Comparison of ENCODE assay signal across 7 cellular contexts in the genomic region with DNA sequence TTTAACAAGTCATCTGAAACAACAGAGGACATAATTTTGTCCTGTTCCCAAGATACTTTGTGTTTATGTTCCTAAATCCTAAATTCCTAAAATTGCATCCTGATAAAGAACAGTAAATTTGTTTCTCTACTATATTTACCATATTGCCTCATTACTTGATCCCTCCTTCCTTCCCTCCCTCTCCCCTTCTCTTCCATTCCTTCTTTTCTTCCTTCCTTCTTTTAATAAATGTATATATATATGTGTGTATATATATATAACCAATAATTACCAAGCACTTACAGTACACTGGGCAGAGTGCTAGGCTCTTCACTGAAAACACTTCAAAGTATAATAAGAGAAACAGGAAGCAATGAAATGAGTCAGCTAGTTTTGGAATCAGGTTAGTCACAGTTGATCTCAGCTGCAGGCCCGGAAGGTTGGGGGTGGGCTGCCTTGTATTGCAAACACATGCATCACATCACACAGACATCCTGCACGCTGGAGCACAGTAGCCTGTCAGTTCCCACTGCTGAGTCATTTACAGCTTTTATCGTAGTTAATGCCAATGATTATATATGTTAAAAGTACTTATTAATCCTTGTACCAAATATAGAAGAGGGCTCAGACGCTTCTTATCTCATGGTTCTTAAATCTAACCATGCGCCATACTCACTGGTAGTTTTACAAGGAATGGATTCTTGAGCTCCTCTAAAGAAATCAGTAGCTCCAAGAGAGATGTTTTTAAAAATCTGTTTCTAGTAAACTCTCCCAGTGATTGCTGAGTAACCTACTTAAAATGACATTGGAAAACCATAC.
DNase-seq lines count a peak whose midpoint lies in the region; ATAC-seq, FAIRE-seq and TF ChIP-seq lines count a peak whose summit lies in the region.

No MANE protein-coding gene starts in this region.

- H3K4me3 Mint-ChIP-seq in astrocyte (ENCODE audit: unreplicated experiment), result no peak overlapping the region

- H3K27me3 Mint-ChIP-seq in astrocyte (ENCODE audit: low read depth, unreplicated experiment), result no peaks in the 10 kb centered on the region

- peak; percentile 50 for TF ChIP-seq POLR2A in GM12892 (IDR thresholded peaks at IDR 0.05; ENCODE audit: low read depth, low read length)
- TF ChIP-seq POLR2A in transverse colon (IDR thresholded peaks at IDR 0.05), result no peak

- peak; percentile 40 to 61 for ATAC-seq in lower lobe of right lung

- H3K9me3 Mint-ChIP-seq in astrocyte (ENCODE audit: unreplicated experiment), result peaks cover 3% of the 10 kb centered on the region

- H2AFZ ChIP-seq in GM23248 (peak overlapping the region; percentile 67), KMS-11 (ENCODE audit: low read depth) (peak overlapping the region; percentile 75), astrocyte (ENCODE audit: low read depth, low read length) (peak overlapping the region; percentile 28)

- peak overlapping the region; percentile 37; the same call in 1 of the 2 replicates for H3K9ac ChIP-seq in GM23248
- peak overlapping the region; percentile 70 for H3K9ac ChIP-seq in KMS-11
- H3K9ac ChIP-seq in astrocyte (ENCODE audit: low read length), result peak overlapping the region; percentile 77

- H3F3A ChIP-seq in GM23248 (ENCODE audit: insufficient read depth), result peaks cover 12% of the 10 kb centered on the region; the same call in 1 of the 2 replicates

- TF ChIP-seq CTCF in KMS-11 (conservative IDR thresholded peaks at IDR 0.05; ENCODE audit: low read depth, low read length) (no peak), astrocyte (IDR thresholded peaks at IDR 0.05; ENCODE audit: insufficient read depth, low read depth, low read length) (no peak), lower lobe of right lung (IDR thresholded peaks at IDR 0.05) (no peak), transverse colon (IDR thresholded peaks at IDR 0.05) (no peak)

- DNase-seq in GM12892 (ENCODE audit: insufficient read length) (peak; percentile 22), GM23248 (peak; percentile 96), SIG-M5 (lab: John Stamatoyannopoulos, UW) (peak; percentile 56), astrocyte (ENCODE audit: low read depth) (peak; percentile 96), lower lobe of right lung (peak; percentile 42), transverse colon (peak; percentile 16)

- peak overlapping the region; percentile 70 for H3K27ac ChIP-seq in GM23248
- peak overlapping the region; percentile 88 for H3K27ac ChIP-seq in KMS-11
- peak overlapping the region; percentile 92 for H3K27ac ChIP-seq in astrocyte (ENCODE audit: low read depth, low read length)
- no peak overlapping the region for H3K27ac ChIP-seq in lower lobe of right lung
- no peak overlapping the region for H3K27ac ChIP-seq in transverse colon

- peak overlapping the region; percentile 93 for H3K27ac Mint-ChIP-seq in astrocyte (ENCODE audit: unreplicated experiment)

- H3K4me3 ChIP-seq in GM23248 (peak overlapping the region; percentile 54), KMS-11 (IDR thresholded peaks at IDR 0.05; ENCODE audit: insufficient read depth, low read depth, low read length) (no peak overlapping the region), astrocyte (ENCODE audit: insufficient read depth, low read depth, low read length) (peak overlapping the region; percentile 38), lower lobe of right lung (no peak overlapping the region), transverse colon (no peak overlapping the region)

- H3K79me2 ChIP-seq in GM23248 (ENCODE audit: insufficient read depth) (no peaks in the 10 kb centered on the region), KMS-11 (ENCODE audit: insufficient read depth, low read depth) (no peaks in the 10 kb centered on the region), astrocyte (ENCODE audit: insufficient read depth, low read length) (no peaks in the 10 kb centered on the region)

- H3K9me3 ChIP-seq in GM23248 (ENCODE audit: low read depth) (no peaks in the 10 kb centered on the region), astrocyte (ENCODE audit: insufficient read depth, low read depth, low read length) (no peaks in the 10 kb centered on the region), lower lobe of right lung (no peaks in the 10 kb centered on the region), transverse colon (no peaks in the 10 kb centered on the region)

- no peaks in the 10 kb centered on the region for H3K9me2 ChIP-seq in GM23248 (ENCODE audit: insufficient read depth)

- H3K4me2 ChIP-seq in GM23248 (ENCODE audit: unreplicated experiment), result peak overlapping the region; percentile 69
- peak overlapping the region; percentile 79 for H3K4me2 ChIP-seq in KMS-11
- H3K4me2 ChIP-seq in astrocyte (ENCODE audit: low read length), result peak overlapping the region; percentile 76

- in situ Hi-C loops in GM23248 (cut with MboI), result no loop called here
- in situ Hi-C loops in transverse colon (cut with MboI; ENCODE audit: low pct_ligation_motif_present in 1 of 4, low pct_unique_long_range_greater_than_20kb in 1 of 4, low sequenced_read_pairs in 3 of 4), result no loop called here

- H3K4me1 Mint-ChIP-seq in astrocyte (ENCODE audit: low read depth, unreplicated experiment), result peaks cover 30% of the 10 kb centered on the region

- FAIRE-seq in GM12892 (lab: Jason Lieb, UNC) (peak; percentile 93), astrocyte (lab: Jason Lieb, UNC) (peak; percentile 63)

- H3K36me3 Mint-ChIP-seq in astrocyte (ENCODE audit: low read depth, unreplicated experiment), result no peaks in the 10 kb centered on the region

- H4K20me1 ChIP-seq in GM23248 (ENCODE audit: insufficient read depth) (no peaks in the 10 kb centered on the region), KMS-11 (ENCODE audit: insufficient read depth) (no peaks in the 10 kb centered on the region), astrocyte (ENCODE audit: insufficient read depth, low read length) (no peaks in the 10 kb centered on the region)

- intact Hi-C loops in lower lobe of right lung (cut with DNase I), result no loop called here
- intact Hi-C loops in transverse colon (cut with DNase I; ENCODE audit: low total_unique reads), result no loop called here

- TF ChIP-seq EP300 in transverse colon (IDR thresholded peaks at IDR 0.05; ENCODE audit: low read depth), result no peak

- H3K36me3 ChIP-seq in GM23248 (ENCODE audit: low read depth) (no peaks in the 10 kb centered on the region), KMS-11 (ENCODE audit: insufficient read depth) (no peaks in the 10 kb centered on the region), astrocyte (ENCODE audit: insufficient read depth, low read length) (no peaks in the 10 kb centered on the region), lower lobe of right lung (no peaks in the 10 kb centered on the region), transverse colon (no peaks in the 10 kb centered on the region)

- H3K27me3 ChIP-seq in GM23248 (replicated peaks; ENCODE audit: insufficient read depth) (no peaks in the 10 kb centered on the region), KMS-11 (ENCODE audit: insufficient read depth, low read depth) (no peaks in the 10 kb centered on the region), astrocyte (ENCODE audit: insufficient read depth, low read length) (no peaks in the 10 kb centered on the region), lower lobe of right lung (ENCODE audit: low read depth) (no peaks in the 10 kb centered on the region), transverse colon (no peaks in the 10 kb centered on the region)

- 5% methylated on average over 5 of the region's 5 CpGs for WGBS in GM23248 (ENCODE audit: low coverage in 1 of 2, low lambda C conversion rate in 2 of 2, missing lambda C conversion rate in 2 of 2), 2 experiments
- 38 to 41% methylated on average over 3 to 5 of the region's 5 CpGs for WGBS in transverse colon (ENCODE audit: low coverage in 1 of 2), 2 donors

- H3K4me1 ChIP-seq in GM23248 (ENCODE audit: insufficient read depth) (peaks cover 16% of the 10 kb centered on the region), KMS-11 (ENCODE audit: low read depth, poor library complexity, severe bottlenecking) (peaks cover 37% of the 10 kb centered on the region), astrocyte (ENCODE audit: insufficient read depth, low read length) (peaks cover 24% of the 10 kb centered on the region), lower lobe of right lung (no peaks in the 10 kb centered on the region), transverse colon (no peaks in the 10 kb centered on the region)

Comparison
In these comparisons a context has a peak if more than half of its experiments do, and no peak if none do; other contexts are left out.
1. DNase-seq: peak in every context shown above with its lines; median percentile 96 in GM23248; 96 in astrocyte; 56 in SIG-M5; 42 in lower lobe of right lung; 22 in GM12892; 16 in transverse colon.
2. H3K27ac ChIP-seq: peak in GM23248 (single experiment), KMS-11 (single experiment) and astrocyte (single experiment); none in lower lobe of right lung (single experiment) and transverse colon (0 of 4).
3. H3K4me3 ChIP-seq: peak in GM23248 (single experiment) and astrocyte (single experiment); none in KMS-11 (single experiment), lower lobe of right lung (single experiment) and transverse colon (0 of 4).
4. Peak in every context shown above with its lines, with median percentiles within 50 percentile points of each other: H2AFZ ChIP-seq, H3K4me2 ChIP-seq and H3K9ac ChIP-seq.